Comparison of ENCODE assay signal across 8 cellular contexts in genomic region chr12:56224102-56224701, GRCh38. TPM values are rescaled to one million over a fixed set of nuclear protein-coding genes. Genes with fewer than 3 reads are reported as not detected.
DNase-seq lines count a peak whose midpoint lies in the region; ATAC-seq and TF ChIP-seq lines count a peak whose summit lies in the region.

TSS of gene NABP2 (plus strand) at chr12:56224342. CDS start at chr12:56224857, 515 bp downstream.

- intact Hi-C loops in PC-9 (cut with micrococcal nuclease; ENCODE audit: unreplicated experiment): loop anchor here (1.0 to 5.0 kb wide), 3 partner anchors 31 to 182 kb away; partner anchors contain the start of gene RPS26

- no peaks in the 10 kb centered on the region for H3K9me3 ChIP-seq in PC-9 (ENCODE audit: insufficient read depth, low read depth)

- peak within 1 kb of the TSS; percentile 84 to 100 (median 92) for H3K4me3 Mint-ChIP-seq in IgD-negative memory B cell

- H3K27ac Mint-ChIP-seq in IgD-negative memory B cell: peak within 1 kb of the TSS; percentile 89 to 97 (median 95)

- H3K27ac ChIP-seq in PC-9 (no peak within 1 kb of the TSS), epithelial cell of prostate (peak within 1 kb of the TSS; percentile 55)

- peak within 1 kb of the TSS; percentile 98 for H2AFZ ChIP-seq in PC-9

- no peaks in the 10 kb centered on the region for H3K9me3 Mint-ChIP-seq in IgD-negative memory B cell

- peaks cover 1% of the 10 kb centered on the region for H3K36me3 Mint-ChIP-seq in IgD-negative memory B cell

- peak within 1 kb of the TSS; percentile 91 for H3K4me3 ChIP-seq in PC-9

- peaks cover 27% of the 10 kb centered on the region for H3K4me1 ChIP-seq in PC-9 (replicated peaks; ENCODE audit: insufficient read depth)

- TF ChIP-seq CTCF in PC-9 (conservative IDR thresholded peaks at IDR 0.05): peak; percentile 81

- no peaks in the 10 kb centered on the region for H3K9me2 ChIP-seq in PC-9 (ENCODE audit: insufficient read depth)

- DNase-seq in DMS53 (lab: John Stamatoyannopoulos, UW) (peak; percentile 99), PC-9 (peak; percentile 92 to 98), epithelial cell of prostate (ENCODE audit: low read depth, low spot score) (peak; percentile 72), mucosa of gallbladder (ENCODE audit: low spot score) (peak; percentile 98)
- DNase-seq in activated T-cell treated with anti-CD3 and anti-CD28 coated beads, Interleukin-2, amount 50 U/mL, for 1 hour: peak; percentile 91
- DNase-seq in stimulated activated CD8-positive, alpha-beta memory T cell treated with anti-CD3 and anti-CD28 coated beads, Interleukin-4, amount 100 ng/mL, for 4 hours (ENCODE audit: low read depth in 2 of 2, low spot score in 1 of 2): peak; percentile 74 to 88

- POLR2A ChIA-PET in PC-9 (lab: Charles Lee; ENCODE audit: unreplicated experiment): no interaction called here

- H3K4me2 ChIP-seq in PC-9: peak within 1 kb of the TSS; percentile 91

- H3K36me3 ChIP-seq in PC-9 (ENCODE audit: low read depth): no peaks in the 10 kb centered on the region

- peaks cover 17% of the 10 kb centered on the region for H3K79me2 ChIP-seq in PC-9 (ENCODE audit: low read depth)

- BruUV-seq in PC-9 (replicated peaks; lab: Mats Ljungman, UMichigan): no TSS peak

- peaks cover 20 to 34% (median 22%) of the 10 kb centered on the region in 3 donors for H3K4me1 Mint-ChIP-seq in IgD-negative memory B cell

- no peaks in the 10 kb centered on the region for H3K27me3 ChIP-seq in PC-9 (ENCODE audit: insufficient read depth, low read depth)

- no peaks in the 10 kb centered on the region for H4K20me1 ChIP-seq in PC-9 (ENCODE audit: insufficient read depth)

- H3K27me3 Mint-ChIP-seq in IgD-negative memory B cell: no peaks in the 10 kb centered on the region

- ATAC-seq in GM21529 (IDR thresholded peaks at IDR 0.05; ENCODE audit: unreplicated experiment): peak; percentile 73

- H3F3A ChIP-seq in PC-9 (ENCODE audit: insufficient read depth, low read depth): peaks cover 30% of the 10 kb centered on the region; the same call in 1 of the 2 replicates

- CTCF ChIA-PET in PC-9 (lab: Charles Lee): no interaction called here

RNA-seq across cellular contexts. Expression of gene NABP2, which starts in this region (rescaled TPM):
- polyA plus RNA-seq in IgD-negative memory B cell: 6.5 TPM
- 58.2 and 68.5 TPM in 2 replicates for total RNA-seq in PC-9 (2021)
- 39.2 TPM for total RNA-seq in mucosa of gallbladder
